ENCODE assay signal across 8 cellular contexts in genomic region chr16:29805232-29806095, GRCh38. TPM values are rescaled to one million over a fixed set of nuclear protein-coding genes. Genes with fewer than 3 reads are reported as not detected.
DNase-seq lines count a peak whose midpoint lies in the region; ATAC-seq and TF ChIP-seq lines count a peak whose summit lies in the region.

No MANE protein-coding gene starts in this region.

- no peaks in the 10 kb centered on the region for H3K9me3 ChIP-seq in smooth muscle cell (replicated peaks; ENCODE audit: low read depth)

- WGBS in smooth muscle cell (ENCODE audit: low lambda C conversion rate), result under 1% methylated on average over 38 of the region's 103 CpGs

- peak overlapping the region; percentile 73 for H3K4me3 ChIP-seq in smooth muscle cell

- H3K27me3 Mint-ChIP-seq in immature natural killer cell (ENCODE audit: low read depth in 3 of 3), result peaks cover 30 to 39% (median 31%) of the 10 kb centered on the region in 3 donors

- peaks cover 23% of the 10 kb centered on the region for H4K20me1 ChIP-seq in smooth muscle cell (ENCODE audit: low read depth)

- H3K27ac ChIP-seq in caudate nucleus (ENCODE audit: low read depth, low read length), result peak overlapping the region; percentile 99
- peak overlapping the region; percentile 80 for H3K27ac ChIP-seq in smooth muscle cell (ENCODE audit: low read depth)

- H3K9ac ChIP-seq in smooth muscle cell (ENCODE audit: low read depth), result peak overlapping the region; percentile 82

- H3K4me2 ChIP-seq in smooth muscle cell, result peak overlapping the region; percentile 86

- peaks cover 4 to 15% (median 7%) of the 10 kb centered on the region in 3 donors for H3K36me3 Mint-ChIP-seq in immature natural killer cell

- peak overlapping the region; percentile 96 to 100 (median 99) for H3K4me3 Mint-ChIP-seq in immature natural killer cell

- no peaks in the 10 kb centered on the region for H3K36me3 ChIP-seq in smooth muscle cell (ENCODE audit: low read depth)

- H3K4me1 Mint-ChIP-seq in immature natural killer cell, result peaks cover 38 to 40% of the 10 kb centered on the region in 2 donors

- DNase-seq in AG08396 (ENCODE audit: low spot score) (peak; percentile 96), NCI-H226 (peak; percentile 93), caudate nucleus (lab: John Stamatoyannopoulos, UW) (peak; percentile 56 to 99 (median 96)), immature natural killer cell (peak; percentile 97 to 98 (median 98)), smooth muscle cell (lab: John Stamatoyannopoulos, UW; ENCODE audit: unreplicated experiment) (peak; percentile 97)
- peak; percentile 93 to 98 (median 96) for DNase-seq in activated CD4-positive, CD25-positive, alpha-beta regulatory T cell (lab: John Stamatoyannopoulos, UW)

- ATAC-seq in GM18909 (IDR thresholded peaks at IDR 0.05; ENCODE audit: poor library complexity, unreplicated experiment) (peak; percentile 52), HG03139 (IDR thresholded peaks at IDR 0.05; ENCODE audit: unreplicated experiment) (peak; percentile 40)

- no peaks in the 10 kb centered on the region for H3K27me3 ChIP-seq in smooth muscle cell (ENCODE audit: low read depth)

- no peak for TF ChIP-seq CTCF in smooth muscle cell (IDR thresholded peaks at IDR 0.05; ENCODE audit: borderline replicate concordance, insufficient read depth, poor library complexity, severe bottlenecking)

- peaks cover 28% of the 10 kb centered on the region for H3K4me1 ChIP-seq in smooth muscle cell (ENCODE audit: low read depth)

- H3K9me3 Mint-ChIP-seq in immature natural killer cell, result no peaks in the 10 kb centered on the region

- peaks cover 19% of the 10 kb centered on the region for H3K79me2 ChIP-seq in smooth muscle cell (ENCODE audit: low read depth)

- H3F3A ChIP-seq in smooth muscle cell (ENCODE audit: low read depth), result peaks cover 31% of the 10 kb centered on the region

- H3K27ac Mint-ChIP-seq in immature natural killer cell, result peak overlapping the region; percentile 93 to 100 (median 99)

- H2AFZ ChIP-seq in smooth muscle cell (ENCODE audit: low read depth), result peak overlapping the region; percentile 40

RNA-seq across cellular contexts. Expression of gene MAZ, which starts 0.9 kb away (rescaled TPM):
- polyA plus RNA-seq in immature natural killer cell, result 10 to 100 TPM; 49.2 to 54.8 (median 52.7) TPM
- 77.2 and 104 TPM in 2 replicates for total RNA-seq in smooth muscle cell
- 215 and 229 TPM in 2 replicates for polyA plus RNA-seq in smooth muscle cell

RNA-seq across cellular contexts. Expression of gene PRRT2, which starts 6.5 kb away (rescaled TPM):
- polyA plus RNA-seq in immature natural killer cell, result not detected
- total RNA-seq in smooth muscle cell, result 12.2 and 25.9 TPM in 2 replicates
- 12.2 and 20.1 TPM in 2 replicates for polyA plus RNA-seq in smooth muscle cell

RNA-seq across cellular contexts. Expression of gene PAGR1, which starts 10.5 kb away (rescaled TPM):
- polyA plus RNA-seq in immature natural killer cell, result 10 to 100 TPM; 44.8 to 55.2 (median 46.1) TPM
- 15.6 and 21.1 TPM in 2 replicates for total RNA-seq in smooth muscle cell
- polyA plus RNA-seq in smooth muscle cell, result 34.5 and 44.8 TPM in 2 replicates

RNA-seq across cellular contexts. Expression of gene MVP, which starts 14.8 kb away (rescaled TPM):
- 100 to 1,000 TPM; 103 to 195 (median 142) TPM for polyA plus RNA-seq in immature natural killer cell
- 47.5 and 57.4 TPM in 2 replicates for total RNA-seq in smooth muscle cell
- polyA plus RNA-seq in smooth muscle cell, result 110 and 123 TPM in 2 replicates

RNA-seq across cellular contexts. Expression of gene KIF22, which starts 14.9 kb away (rescaled TPM):
- polyA plus RNA-seq in immature natural killer cell, result 10 to 100 TPM; 33.1 to 45.2 (median 33.3) TPM
- 16.0 and 19.8 TPM in 2 replicates for total RNA-seq in smooth muscle cell
- polyA plus RNA-seq in smooth muscle cell, result 33.5 and 35.7 TPM in 2 replicates

Comparison
In these comparisons a context has a peak if more than half of its experiments do, and no peak if none do; other contexts are left out.
1. Peak in every context shown above with its lines: DNase-seq, ATAC-seq, H3K4me3 ChIP-seq and H3K27ac ChIP-seq.
2. RNA of gene PRRT2, which starts 6.5 kb away (polyA plus RNA-seq): 12.2 to 20.1 TPM in smooth muscle cell; not detected in immature natural killer cell; every median in the first group is over 10 times any median in the second.